12 cellular contexts compared by ENCODE assay signal in the genomic region with DNA sequence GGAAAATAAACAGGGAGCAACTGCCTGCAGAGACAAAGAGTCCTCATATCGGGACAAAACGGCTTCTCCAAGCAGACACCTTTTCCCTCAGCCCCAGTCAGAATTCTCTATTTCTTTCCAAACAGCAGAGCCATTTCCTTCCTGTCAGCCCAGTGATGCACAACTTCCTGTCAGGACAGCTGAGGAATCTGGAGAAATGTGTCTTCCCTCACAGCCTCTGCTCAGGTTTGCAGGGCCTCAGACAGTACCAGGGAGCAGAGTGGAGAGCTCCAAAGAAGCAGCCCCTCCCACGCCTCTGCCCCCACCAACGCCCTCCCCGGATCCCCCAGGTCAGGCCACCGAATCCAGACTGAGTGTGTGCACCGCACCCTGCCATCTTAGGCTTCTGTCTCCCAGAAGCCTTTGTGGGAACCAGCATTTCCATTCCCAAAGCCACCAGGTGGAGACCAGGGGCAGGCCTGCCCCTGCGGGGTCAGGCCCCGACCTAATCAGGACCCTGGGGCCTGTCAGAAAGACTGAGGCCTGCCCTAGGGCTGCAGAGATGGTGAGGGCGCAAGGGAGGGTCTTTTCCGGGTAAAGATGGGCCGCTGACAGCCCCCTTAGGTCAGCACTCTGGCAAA. TPM values are rescaled to one million over a fixed set of nuclear protein-coding genes. Genes with fewer than 3 reads are reported as not detected.
DNase-seq lines count a peak whose midpoint lies in the region; ATAC-seq and TF ChIP-seq lines count a peak whose summit lies in the region.
"Had no signal": no experiment of that assay in that cellular context is flagged by ENCODE, and none has a peak within 500 bp of the region (broad histone marks: within the 10 kb centered on the region; RNA-seq: fewer than 3 reads in every experiment).

No MANE protein-coding gene starts in this region.

- H3K14ac ChIP-seq in neuronal stem cell (ENCODE audit: low read length) = no peak overlapping the region

- H3K9ac ChIP-seq in neuronal stem cell (ENCODE audit: low read depth, low read length, poor library complexity) = no peak overlapping the region

- H3F3A ChIP-seq in DOHH2 (ENCODE audit: control insufficient read depth, insufficient read depth) = peaks cover 7% of the 10 kb centered on the region; the same call in 1 of the 2 replicates

- peaks cover 76% of the 10 kb centered on the region for H3K36me3 ChIP-seq in DOHH2 (ENCODE audit: control insufficient read depth, low read length)
- H3K36me3 ChIP-seq in esophagus muscularis mucosa = no peaks in the 10 kb centered on the region
- no peaks in the 10 kb centered on the region for H3K36me3 ChIP-seq in neuronal stem cell (replicated peaks in 1 of 2; ENCODE audit: control insufficient read depth in 2 of 2, insufficient read depth in 2 of 2, low read length in 2 of 2)
- H3K36me3 ChIP-seq: ascending aorta, BE2C had no signal

- intact Hi-C loops in esophagus muscularis mucosa (cut with DNase I) = no loop called here

- no peak overlapping the region for H2BK5ac ChIP-seq in neuronal stem cell (ENCODE audit: low read length)

- peak overlapping the region; percentile 83 for H2AFZ ChIP-seq in neuronal stem cell (ENCODE audit: low read length)

- H3K79me2 ChIP-seq in DOHH2 (ENCODE audit: control insufficient read depth, low read length) = peaks cover 100% of the 10 kb centered on the region

- no peaks in the 10 kb centered on the region for H3K79me1 ChIP-seq in neuronal stem cell (ENCODE audit: low read depth, low read length)

- H3K27ac ChIP-seq in DOHH2 (ENCODE audit: low read depth, low read length) = peak overlapping the region; percentile 22
- H3K27ac ChIP-seq in esophagus muscularis mucosa (replicated peaks in 1 of 4) = peak overlapping the region; percentile 18 to 64 (median 23)
- peak overlapping the region; percentile 26 for H3K27ac ChIP-seq in neuronal stem cell (replicated peaks; ENCODE audit: low read length)
- H3K27ac ChIP-seq: ascending aorta had no signal

- H2BK120ac ChIP-seq in neuronal stem cell (ENCODE audit: low read depth, low read length) = no peak overlapping the region

- H3K18ac ChIP-seq in neuronal stem cell (ENCODE audit: low read length) = peak overlapping the region; percentile 44

- no peak overlapping the region for H2BK12ac ChIP-seq in neuronal stem cell (ENCODE audit: low read length)

- peaks cover 93% of the 10 kb centered on the region for H3K4me1 ChIP-seq in DOHH2 (ENCODE audit: control insufficient read depth, low read length)
- peaks cover 4 to 48% (median 28%) of the 10 kb centered on the region in 4 donors for H3K4me1 ChIP-seq in esophagus muscularis mucosa
- peaks cover 22 to 28% of the 10 kb centered on the region in 2 donors for H3K4me1 ChIP-seq in neuronal stem cell (ENCODE audit: control insufficient read depth in 2 of 2, insufficient read depth in 1 of 2, low read depth in 1 of 2, low read length in 2 of 2)
- H3K4me1 ChIP-seq: ascending aorta had no signal

- H3K4me2 ChIP-seq in DOHH2 (ENCODE audit: low read length) (peak overlapping the region; percentile 77), neuronal stem cell (ENCODE audit: insufficient read depth, low read length, poor library complexity, severe bottlenecking) (no peak overlapping the region)

- H3K23ac ChIP-seq in neuronal stem cell (ENCODE audit: low read depth, low read length, poor library complexity) = no peak overlapping the region

- ATAC-seq in HG02798 (IDR thresholded peaks at IDR 0.05; ENCODE audit: poor library complexity, unreplicated experiment) (no peak), HG03342 (IDR thresholded peaks at IDR 0.05; ENCODE audit: unreplicated experiment) (no peak)

- H3K9me2 ChIP-seq in DOHH2 (replicated peaks; ENCODE audit: control insufficient read depth, low read length) = no peaks in the 10 kb centered on the region

- TF ChIP-seq EP300 in esophagus muscularis mucosa (IDR thresholded peaks at IDR 0.05) = no peak

- no peak overlapping the region for H4K91ac ChIP-seq in neuronal stem cell (ENCODE audit: low read depth, low read length, poor library complexity)

- TF ChIP-seq CTCF in DOHH2 (IDR thresholded peaks at IDR 0.05; ENCODE audit: low read depth, low read length, poor library complexity, severe bottlenecking) (no peak), esophagus muscularis mucosa (IDR thresholded peaks at IDR 0.05) (no peak)

- no peak overlapping the region for H2BK15ac ChIP-seq in neuronal stem cell (ENCODE audit: low read length)

- H3K4me3 ChIP-seq in DOHH2 (ENCODE audit: low read length) (peak overlapping the region; percentile 48), esophagus muscularis mucosa (no peak overlapping the region), neuronal stem cell (ENCODE audit: low read length in 2 of 2) (no peak overlapping the region)
- H3K4me3 ChIP-seq: ascending aorta had no signal

- no peak overlapping the region for H4K8ac ChIP-seq in neuronal stem cell (ENCODE audit: low read depth, low read length)

- no peak for TF ChIP-seq POLR2A in esophagus muscularis mucosa (IDR thresholded peaks at IDR 0.05; ENCODE audit: low read depth)

- 76% methylated on average over 12 of the region's 12 CpGs for WGBS in esophagus muscularis mucosa
- WGBS in neuronal stem cell (ENCODE audit: extremely low coverage in 2 of 2, insufficient read length in 2 of 2, insufficient replicate concordance in 1 of 2), 2 donors = no CpG with 5 or more reads among the region's 12 CpGs

- H3K27me3 ChIP-seq in DOHH2 (ENCODE audit: control insufficient read depth, low read length) (no peaks in the 10 kb centered on the region), esophagus muscularis mucosa (no peaks in the 10 kb centered on the region), neuronal stem cell (ENCODE audit: control insufficient read depth in 3 of 3, insufficient read depth in 3 of 3, low read depth in 1 of 3, low read length in 3 of 3) (no peaks in the 10 kb centered on the region)
- H3K27me3 ChIP-seq: ascending aorta, BE2C had no signal

- peaks cover 55% of the 10 kb centered on the region for H4K20me1 ChIP-seq in DOHH2 (ENCODE audit: control insufficient read depth, insufficient read depth, low read depth, low read length)

- no peaks in the 10 kb centered on the region for H3K9me3 ChIP-seq in DOHH2 (ENCODE audit: control insufficient read depth, insufficient read depth, low read length)
- H3K9me3 ChIP-seq in esophagus muscularis mucosa = no peaks in the 10 kb centered on the region
- H3K9me3 ChIP-seq in neuronal stem cell (replicated peaks in 1 of 2; ENCODE audit: control insufficient read depth in 2 of 2, insufficient read depth in 1 of 2, low read depth in 1 of 2, low read length in 2 of 2) = no peaks in the 10 kb centered on the region
- H3K9me3 ChIP-seq: ascending aorta, BE2C had no signal

- peak; percentile 29 for DNase-seq in NCI-H226
- no peak for DNase-seq in esophagus muscularis mucosa (ENCODE audit: extremely low spot score)
- no peak for DNase-seq in neuronal stem cell (ENCODE audit: low spot score)
- DNase-seq in NCI-H2107 treated with DMSO at 0.1 percent for 48 hours (lab: John Stamatoyannopoulos, UW; ENCODE audit: unreplicated experiment) = no peak
- DNase-seq in GM19238 (ENCODE audit: insufficient read length, low spot score) = no peak
- DNase-seq: BE2C, GF-D8, RPMI8226 had no signal

- H3K4ac ChIP-seq in neuronal stem cell (ENCODE audit: low read length) = no peak overlapping the region

- no peak overlapping the region for H2AK5ac ChIP-seq in neuronal stem cell (ENCODE audit: low read depth, low read length)

RNA-seq across cellular contexts. Expression of gene KCNN3, which starts 29.4 kb away (rescaled TPM):
- total RNA-seq in esophagus muscularis mucosa = 10 to 100 TPM in 3 of 4 donors, 1 to 10 TPM in 1; 3.6 to 17.0 (median 12.4) TPM
- 3.7 TPM for polyA plus RNA-seq in neuronal stem cell (2013, experiment 1 of 2)
- 4.2 TPM for polyA plus RNA-seq in neuronal stem cell (2013, experiment 2 of 2)
